Comparison of ENCODE assay signal across 33 cellular contexts in genomic region chr4:77217526-77217925, GRCh38.
A peak's percentile ranks its signal among the peaks of the same experiment; 100 is the strongest.
DNase-seq lines count a peak whose midpoint lies in the region; ATAC-seq, FAIRE-seq and TF ChIP-seq lines count a peak whose summit lies in the region.
"Had no signal": no experiment of that assay in that cellular context is flagged by ENCODE, and none has a peak within 500 bp of the region (broad histone marks: within the 10 kb centered on the region; RNA-seq: fewer than 3 reads in every experiment).

No MANE protein-coding gene starts in this region.

- intact Hi-C loops in esophagus muscularis mucosa (cut with DNase I), result no loop called here

- TF ChIP-seq POLR2A in esophagus muscularis mucosa (IDR thresholded peaks at IDR 0.05; ENCODE audit: low read depth), result no peak

- H3K27me3 Mint-ChIP-seq in osteocyte (ENCODE audit: unreplicated experiment), result peaks cover 52% of the 10 kb centered on the region
- H3K27me3 Mint-ChIP-seq in stimulated activated memory B cell treated with anti-CD40 and anti-IgM and Interleukin-4, amounts not matched to agents 10 μg/mL and 1 μg/mL and 100 μg/mL, for 72 hours, result no peaks in the 10 kb centered on the region
- H3K27me3 Mint-ChIP-seq: B cell; CD4-positive, alpha-beta T cell had no signal

- no peaks in the 10 kb centered on the region for H3K9me3 ChIP-seq in esophagus muscularis mucosa
- H3K9me3 ChIP-seq: A549; BE2C; BLaER1; BLaER1 treated with 17β-estradiol and CSF1 and Interleukin-3, amounts not matched to agents 10 nM and 100 nM; Caco-2 had no signal

- no peak for TF ChIP-seq EP300 in esophagus muscularis mucosa (IDR thresholded peaks at IDR 0.05)

- no peaks in the 10 kb centered on the region for H3K4me1 ChIP-seq in esophagus muscularis mucosa
- H3K4me1 ChIP-seq: A549; BE2C; BLaER1; BLaER1 treated with 17β-estradiol and CSF1 and Interleukin-3, amounts not matched to agents 10 nM and 100 nM; Caco-2 had no signal

- H3K36me3 Mint-ChIP-seq in osteocyte (ENCODE audit: unreplicated experiment), result no peaks in the 10 kb centered on the region
- H3K36me3 Mint-ChIP-seq in stimulated activated memory B cell treated with anti-CD40 and anti-IgM and Interleukin-4, amounts not matched to agents 10 μg/mL and 1 μg/mL and 100 μg/mL, for 72 hours, result no peaks in the 10 kb centered on the region
- H3K36me3 Mint-ChIP-seq: CD14-positive monocyte; CD4-positive, alpha-beta memory T cell; CD4-positive, CD25-positive, alpha-beta regulatory T cell; CD8-positive, alpha-beta memory T cell; CD8-positive, alpha-beta T cell had no signal

- no peak overlapping the region for H3K27ac Mint-ChIP-seq in osteocyte (ENCODE audit: unreplicated experiment)
- no peak overlapping the region for H3K27ac Mint-ChIP-seq in stimulated activated memory B cell treated with anti-CD40 and anti-IgM and Interleukin-4, amounts not matched to agents 10 μg/mL and 1 μg/mL and 100 μg/mL, for 72 hours
- H3K27ac Mint-ChIP-seq: B cell; CD14-positive monocyte; CD4-positive, alpha-beta memory T cell; CD4-positive, alpha-beta T cell; CD4-positive, CD25-positive, alpha-beta regulatory T cell; CD8-positive, alpha-beta memory T cell; CD8-positive, alpha-beta T cell had no signal

- FAIRE-seq in bronchial epithelial cell (lab: Jason Lieb, UNC), result peak; percentile 68
- FAIRE-seq: A204.1, A549, D721Med had no signal

- no peak overlapping the region for H3K4me3 Mint-ChIP-seq in osteocyte (ENCODE audit: unreplicated experiment)
- no peak overlapping the region for H3K4me3 Mint-ChIP-seq in stimulated activated memory B cell treated with anti-CD40 and anti-IgM and Interleukin-4, amounts not matched to agents 10 μg/mL and 1 μg/mL and 100 μg/mL, for 72 hours
- H3K4me3 Mint-ChIP-seq: B cell; CD14-positive monocyte; CD4-positive, alpha-beta memory T cell; CD4-positive, alpha-beta T cell; CD4-positive, CD25-positive, alpha-beta regulatory T cell; CD8-positive, alpha-beta memory T cell; CD8-positive, alpha-beta T cell had no signal

- ATAC-seq in stimulated activated memory B cell treated with anti-CD40 and anti-IgM and Interleukin-4, amounts not matched to agents 10 μg/mL and 1 μg/mL and 100 μg/mL, for 72 hours, result no peak
- ATAC-seq: A549; CD8-positive, alpha-beta T cell had no signal

- no peaks in the 10 kb centered on the region for H3K4me1 Mint-ChIP-seq in osteocyte (ENCODE audit: unreplicated experiment)
- H3K4me1 Mint-ChIP-seq in stimulated activated memory B cell treated with anti-CD40 and anti-IgM and Interleukin-4, amounts not matched to agents 10 μg/mL and 1 μg/mL and 100 μg/mL, for 72 hours, result no peaks in the 10 kb centered on the region
- H3K4me1 Mint-ChIP-seq: B cell; CD14-positive monocyte; CD4-positive, alpha-beta memory T cell; CD4-positive, CD25-positive, alpha-beta regulatory T cell; CD8-positive, alpha-beta memory T cell had no signal

- WGBS in esophagus muscularis mucosa, result 83% methylated on average over 1 of the region's 1 CpG

- no peak overlapping the region for H3K4me3 ChIP-seq in bronchial epithelial cell (ENCODE audit: low read depth, low read length)
- no peak overlapping the region for H3K4me3 ChIP-seq in esophagus muscularis mucosa
- H3K4me3 ChIP-seq: A549; BLaER1; BLaER1 treated with 17β-estradiol and CSF1 and Interleukin-3, amounts not matched to agents 10 nM and 100 nM had no signal

- no peaks in the 10 kb centered on the region for H3K9me3 Mint-ChIP-seq in osteocyte (ENCODE audit: unreplicated experiment)
- H3K9me3 Mint-ChIP-seq in stimulated activated memory B cell treated with anti-CD40 and anti-IgM and Interleukin-4, amounts not matched to agents 10 μg/mL and 1 μg/mL and 100 μg/mL, for 72 hours, result no peaks in the 10 kb centered on the region
- H3K9me3 Mint-ChIP-seq: CD4-positive, alpha-beta T cell; CD8-positive, alpha-beta memory T cell; CD8-positive, alpha-beta T cell had no signal

- H3K27me3 ChIP-seq in bronchial epithelial cell (ENCODE audit: control insufficient read depth, insufficient read depth, low read length), result no peaks in the 10 kb centered on the region
- no peaks in the 10 kb centered on the region for H3K27me3 ChIP-seq in esophagus muscularis mucosa
- H3K27me3 ChIP-seq: BLaER1; BLaER1 treated with 17β-estradiol and CSF1 and Interleukin-3, amounts not matched to agents 10 nM and 100 nM had no signal

- TF ChIP-seq CTCF in bronchial epithelial cell (IDR thresholded peaks at IDR 0.05; ENCODE audit: insufficient read depth, low read length, severe bottlenecking) (no peak), esophagus muscularis mucosa (IDR thresholded peaks at IDR 0.05) (no peak), osteocyte (IDR thresholded peaks at IDR 0.05) (no peak)

- H3K36me3 ChIP-seq in bronchial epithelial cell (ENCODE audit: control insufficient read depth, insufficient read depth, low read length) (no peaks in the 10 kb centered on the region), esophagus muscularis mucosa (no peaks in the 10 kb centered on the region)
- H3K36me3 ChIP-seq: BE2C; BLaER1; BLaER1 treated with 17β-estradiol and CSF1 and Interleukin-3, amounts not matched to agents 10 nM and 100 nM had no signal

- DNase-seq in bronchial epithelial cell (ENCODE audit: low read depth) (no peak), esophagus muscularis mucosa (ENCODE audit: extremely low spot score) (peak; percentile 90), osteocyte (ENCODE audit: extremely low spot score, unreplicated experiment) (no peak)
- DNase-seq: 8988T; ACHN; AML-193; BE2C; C1 segment of cervical spinal cord; Caco-2; Calu3; CD4-positive, alpha-beta memory T cell; CD4-positive, alpha-beta T cell; CD4-positive, CD25-positive, alpha-beta regulatory T cell; CD8-positive, alpha-beta memory T cell; CD8-positive, alpha-beta T cell; COR-L47; DMS 273 treated with DMSO at 0.1 percent for 48 hours; DMS153; DMS53; DMS79; DMS79 treated with DMSO at 0.1 percent for 48 hours; DND-41; EL had no signal

- H3K27ac ChIP-seq in esophagus muscularis mucosa (replicated peaks in 1 of 4), result no peak overlapping the region
- H3K27ac ChIP-seq: 22Rv1; A549; BLaER1; BLaER1 treated with 17β-estradiol and CSF1 and Interleukin-3, amounts not matched to agents 10 nM and 100 nM; C4-2B had no signal
